13 cellular contexts compared by ENCODE assay signal in genomic region chr7:106609416-106609815, GRCh38. TPM values are rescaled to one million over a fixed set of nuclear protein-coding genes. Genes with fewer than 3 reads are reported as not detected.
A peak's percentile ranks its signal among the peaks of the same experiment; 100 is the strongest.
DNase-seq lines count a peak whose midpoint lies in the region; ATAC-seq, FAIRE-seq and TF ChIP-seq lines count a peak whose summit lies in the region.
"Had no signal": no experiment of that assay in that cellular context is flagged by ENCODE, and none has a peak within 500 bp of the region (broad histone marks: within the 10 kb centered on the region; RNA-seq: fewer than 3 reads in every experiment).

No MANE protein-coding gene starts in this region.

- CTCF ChIA-PET in AG04449 (lab: Yijun Ruan, JAX), result interaction anchor here (1.2 kb wide), 1 partner anchor 128 kb away, joined by 3 read pairs; no protein-coding TSS in a partner anchor

- no peaks in the 10 kb centered on the region for H3K79me2 ChIP-seq in Loucy (ENCODE audit: insufficient read depth, low read length)

- H3K4me2 ChIP-seq in Loucy (ENCODE audit: low read depth, low read length, poor library complexity, severe bottlenecking), result no peak overlapping the region

- H4K20me1 ChIP-seq in Loucy (ENCODE audit: insufficient read depth, low read length, poor library complexity, severe bottlenecking), result no peaks in the 10 kb centered on the region

- H3K4me3 ChIP-seq in AG04449 (ENCODE audit: low read depth, low read length) (no peak overlapping the region), Loucy (ENCODE audit: low read length, poor library complexity, severe bottlenecking) (no peak overlapping the region)
- H3K4me3 ChIP-seq: adrenal gland had no signal

- H3K27me3 Mint-ChIP-seq in chondrocyte (ENCODE audit: low read depth), result no peaks in the 10 kb centered on the region

- no peaks in the 10 kb centered on the region for H3K9me2 ChIP-seq in Loucy (replicated peaks; ENCODE audit: low read depth, low read length)

- H3K9ac ChIP-seq in Loucy (ENCODE audit: low read depth, low read length, poor library complexity, severe bottlenecking), result no peak overlapping the region

- H3K27me3 ChIP-seq in Loucy (ENCODE audit: insufficient read depth, low read length, poor library complexity, severe bottlenecking), result no peaks in the 10 kb centered on the region
- H3K27me3 ChIP-seq: adrenal gland had no signal

- peaks cover 43% of the 10 kb centered on the region for H3K4me1 Mint-ChIP-seq in chondrocyte (ENCODE audit: low read depth)
- H3K4me1 Mint-ChIP-seq: B cell had no signal

- TF ChIP-seq CTCF in AG04449 (IDR thresholded peaks at IDR 0.05; ENCODE audit: insufficient read depth, low read length, missing control alignments), result no peak
- no peak for TF ChIP-seq CTCF in Loucy (conservative IDR thresholded peaks at IDR 0.05; ENCODE audit: low read length)
- TF ChIP-seq CTCF in chondrocyte (IDR thresholded peaks at IDR 0.05), result no peak

- peaks cover 6% of the 10 kb centered on the region for H3K9me3 Mint-ChIP-seq in chondrocyte (ENCODE audit: low read depth)

- peak overlapping the region; percentile 88 for H3K27ac Mint-ChIP-seq in chondrocyte (ENCODE audit: unreplicated experiment)
- H3K27ac Mint-ChIP-seq: B cell, nephron progenitor cell had no signal

- H2AFZ ChIP-seq in Loucy (ENCODE audit: low read length), result peak overlapping the region; percentile 62; the same call in 1 of the 2 replicates

- peaks cover 6% of the 10 kb centered on the region for H3K4me1 ChIP-seq in Loucy (ENCODE audit: insufficient read depth, low read length, poor library complexity, severe bottlenecking)

- H3K9me3 ChIP-seq in Loucy (ENCODE audit: insufficient read depth, low read depth, low read length), result no peaks in the 10 kb centered on the region
- H3K9me3 ChIP-seq: adrenal gland had no signal

- no peaks in the 10 kb centered on the region for H3F3A ChIP-seq in Loucy (ENCODE audit: low read depth)

- no peak for FAIRE-seq in HTR-8/SVneo (lab: Jason Lieb, UNC)
- FAIRE-seq: endometrium had no signal

- DNase-seq in AG04449 (ENCODE audit: low read depth, low spot score) (peak; percentile 42), chondrocyte (ENCODE audit: low spot score) (no peak), lung microvascular endothelial cell (ENCODE audit: low read depth in 2 of 2) (peak; percentile 61 to 92), HTR-8/SVneo (ENCODE audit: insufficient read length, low spot score) (no peak)
- no peak for DNase-seq in activated CD4-positive, alpha-beta T cell treated with anti-CD3 and anti-CD28 coated beads, Interleukin-2, amount 50 U/mL, for 48 hours
- no peak for DNase-seq in activated effector memory CD4-positive, alpha-beta T cell treated with Interleukin-2 at 50 U/mL for 16 hours
- DNase-seq: adrenal gland, NCI-H446 treated with DMSO at 0.1 percent for 48 hours, nephron progenitor cell had no signal

- no peaks in the 10 kb centered on the region for H3K36me3 Mint-ChIP-seq in chondrocyte (ENCODE audit: low read depth)

- ATAC-seq in HG03045 (IDR thresholded peaks at IDR 0.05; ENCODE audit: unreplicated experiment), result no peak

- H3K36me3 ChIP-seq in Loucy (ENCODE audit: insufficient read depth, low read length), result no peaks in the 10 kb centered on the region
- H3K36me3 ChIP-seq: adrenal gland had no signal

- POLR2A ChIA-PET in AG04449 (lab: Yijun Ruan, JAX), result interaction anchor here (1.0 kb wide), 1 partner anchor 108 kb away, joined by 3 read pairs; no protein-coding TSS in a partner anchor

- H3K4me3 Mint-ChIP-seq in chondrocyte (ENCODE audit: unreplicated experiment), result no peak overlapping the region
- H3K4me3 Mint-ChIP-seq: B cell, nephron progenitor cell had no signal

RNA-seq across cellular contexts. Expression of gene CCDC71L, which starts 51.5 kb away (rescaled TPM):
- total RNA-seq in chondrocyte, result 22.0 to 24.5 TPM (median 23.1 TPM) in 3 replicates
- total RNA-seq in lung microvascular endothelial cell, result 38.4 and 101 TPM in 2 replicates

Comparison
In these comparisons a context has a peak if more than half of its experiments do, and no peak if none do; other contexts are left out.
1. DNase-seq: peak in AG04449 (single experiment) and lung microvascular endothelial cell (2 of 2); none in chondrocyte (single experiment), HTR-8/SVneo (single experiment), activated CD4-positive, alpha-beta T cell treated with anti-CD3 and anti-CD28 coated beads, Interleukin-2, amount 50 U/mL, for 48 hours (0 of 2) and activated effector memory CD4-positive, alpha-beta T cell treated with Interleukin-2 at 50 U/mL for 16 hours (single experiment).